16 cellular contexts compared by ENCODE assay signal in genomic region chr4:138734746-138735145, GRCh38.
A peak's percentile ranks its signal among the peaks of the same experiment; 100 is the strongest.
DNase-seq lines count a peak whose midpoint lies in the region; ATAC-seq and TF ChIP-seq lines count a peak whose summit lies in the region.
"Had no signal": no experiment of that assay in that cellular context is flagged by ENCODE, and none has a peak within 500 bp of the region (broad histone marks: within the 10 kb centered on the region; RNA-seq: fewer than 3 reads in every experiment).

No MANE protein-coding gene starts in this region.

- no peak for TF ChIP-seq CTCF in BE2C (IDR thresholded peaks at IDR 0.05; ENCODE audit: low read depth, low read length)

- peaks cover 7% of the 10 kb centered on the region for H3K4me1 ChIP-seq in BE2C

- DNase-seq in BE2C (peak; percentile 16), LHCN-M2 (ENCODE audit: low read depth) (peak; percentile 72), dermis microvascular lymphatic vessel endothelial cell (ENCODE audit: low read depth in 2 of 2) (peak; percentile 68 to 84), lung microvascular endothelial cell (ENCODE audit: low read depth in 2 of 2) (peak; percentile 78 to 94), DMS79 (lab: John Stamatoyannopoulos, UW) (no peak)
- DNase-seq in activated naive CD4-positive, alpha-beta T cell (lab: John Stamatoyannopoulos, UW): no peak
- DNase-seq: activated T-cell treated with anti-CD3 and anti-CD28 coated beads, Interleukin-2, amount 50 U/mL, for 4 hours; amniotic stem cell; naive thymus-derived CD4-positive, alpha-beta T cell; NCI-H1105 treated with DMSO at 0.1 percent for 48 hours; right cardiac atrium; RPMI8226; T-helper 17 cell had no signal

- no peaks in the 10 kb centered on the region for H3K27me3 ChIP-seq in BE2C

- no peak overlapping the region for H3K4me3 ChIP-seq in BE2C (ENCODE audit: low read depth, low read length)

- H3K9me3 ChIP-seq in BE2C: no peaks in the 10 kb centered on the region

- H3K36me3 ChIP-seq in BE2C: no peaks in the 10 kb centered on the region

- ATAC-seq in HG03520 (IDR thresholded peaks at IDR 0.05; ENCODE audit: unreplicated experiment): no peak
- no peak for ATAC-seq in GM19397 (IDR thresholded peaks at IDR 0.05; ENCODE audit: unreplicated experiment)
- ATAC-seq: activated T-cell treated with anti-CD3 and anti-CD28 coated beads, Interleukin-2, amount 50 U/mL, for 4 hours; naive thymus-derived CD4-positive, alpha-beta T cell; right cardiac atrium; stimulated activated memory B cell treated with anti-CD40 and anti-IgM and Interleukin-4, amounts not matched to agents 10 μg/mL and 1 μg/mL and 100 μg/mL, for 72 hours; T-helper 17 cell had no signal

Comparison
In these comparisons a context has a peak if more than half of its experiments do, and no peak if none do; other contexts are left out.
1. DNase-seq: peak in BE2C (single experiment), LHCN-M2 (single experiment), dermis microvascular lymphatic vessel endothelial cell (2 of 2) and lung microvascular endothelial cell (2 of 2); none in DMS79 (single experiment) and activated naive CD4-positive, alpha-beta T cell (0 of 4).